Comparison of ENCODE assay signal across 8 cellular contexts in the genomic region with DNA sequence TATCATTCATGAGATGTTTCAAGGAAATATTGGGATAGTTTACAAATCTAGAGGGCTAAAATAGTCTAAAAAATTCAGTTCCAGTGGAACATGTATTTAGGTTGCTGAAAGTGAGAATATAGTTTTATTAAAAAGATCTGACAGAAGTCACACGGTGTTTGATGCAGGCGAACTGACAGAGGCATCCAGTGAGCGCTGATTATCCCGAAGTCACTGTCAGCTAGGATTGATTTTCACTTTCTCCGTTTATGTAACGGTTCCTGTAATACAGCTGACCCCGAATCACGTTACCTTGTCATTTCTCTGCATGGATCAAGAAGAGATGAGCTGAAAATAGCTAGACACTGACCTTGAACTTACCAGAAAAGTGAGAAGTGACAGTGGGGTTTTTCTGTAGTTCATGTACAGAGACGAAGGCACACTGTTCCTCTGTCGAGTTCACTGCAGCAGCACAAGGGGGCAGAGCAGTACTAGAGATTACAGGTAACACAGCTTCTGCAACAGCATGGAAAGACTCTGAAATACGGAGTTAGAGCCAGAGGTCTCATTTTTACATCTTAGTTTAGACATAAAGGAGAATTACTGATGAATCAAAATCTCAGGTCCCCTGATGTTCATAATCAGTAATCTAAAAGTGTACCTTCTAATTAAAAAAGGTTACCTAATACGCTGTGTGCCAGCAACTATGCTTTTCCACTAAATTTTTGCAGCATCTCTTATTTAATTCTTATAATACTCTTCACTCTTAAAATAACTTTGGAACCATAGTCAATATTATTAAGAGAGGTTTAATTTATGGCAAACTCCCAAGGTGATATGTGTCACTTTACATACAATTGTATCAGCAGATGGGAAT. TPM values are rescaled to one million over a fixed set of nuclear protein-coding genes. Genes with fewer than 3 reads are reported as not detected.
DNase-seq lines count a peak whose midpoint lies in the region; ATAC-seq and TF ChIP-seq lines count a peak whose summit lies in the region.

No MANE protein-coding gene starts in this region.

- no peaks in the 10 kb centered on the region for H3K9me3 Mint-ChIP-seq in activated CD8-positive, alpha-beta T cell treated with anti-CD3 and anti-CD28 coated beads for 36 hours

- H3K9me3 ChIP-seq in uterus, result no peaks in the 10 kb centered on the region

- DNase-seq in AG09309 (ENCODE audit: low read depth), result no peak
- DNase-seq in NCI-H345 treated with DMSO at 0.1 percent for 48 hours (lab: John Stamatoyannopoulos, UW; ENCODE audit: unreplicated experiment), result peak; percentile 69
- DNase-seq in activated CD8-positive, alpha-beta T cell treated with anti-CD3 and anti-CD28 coated beads for 36 hours, result peak; percentile 70
- peak; percentile 0 for DNase-seq in epithelial cell of prostate (ENCODE audit: low read depth, low spot score)
- DNase-seq in non-pigmented ciliary epithelial cell (ENCODE audit: low read depth), result peak; percentile 27
- DNase-seq in uterus, result peak in 1 of 2 donors; percentile 18

- CTCF ChIA-PET in activated CD8-positive, alpha-beta T cell treated with anti-CD3 and anti-CD28 coated beads for 36 hours (lab: Charles Lee), result interaction anchor here (0.6 to 10.6 kb wide), 42 partner anchors 9 to 369 kb away, joined by 3 to 169 read pairs (median 5); a partner anchor contains a TSS

- TF ChIP-seq CTCF in AG09309 (IDR thresholded peaks at IDR 0.05; ENCODE audit: control insufficient read depth, insufficient read depth, low read depth, low read length, missing control alignments) (peak; percentile 50), uterus (IDR thresholded peaks at IDR 0.05) (peak in 3 of 4 experiments; percentile 8 to 49 (median 46))
- TF ChIP-seq CTCF in activated CD8-positive, alpha-beta T cell treated with anti-CD3 and anti-CD28 coated beads for 36 hours (IDR thresholded peaks at IDR 0.05), result peak; percentile 82

- H3K27ac ChIP-seq in epithelial cell of prostate (no peak overlapping the region), uterus (no peak overlapping the region)

- no peaks in the 10 kb centered on the region for H3K36me3 ChIP-seq in uterus

- H3K27me3 ChIP-seq in uterus, result no peaks in the 10 kb centered on the region

- ATAC-seq in GM18508 (IDR thresholded peaks at IDR 0.05; ENCODE audit: insufficient read depth, unreplicated experiment) (peak; percentile 47), HG02973 (IDR thresholded peaks at IDR 0.05; ENCODE audit: unreplicated experiment) (peak; percentile 91)
- ATAC-seq in activated CD8-positive, alpha-beta T cell treated with anti-CD3 and anti-CD28 coated beads for 36 hours, result peak; percentile 95

- POLR2A ChIA-PET in activated CD8-positive, alpha-beta T cell treated with anti-CD3 and anti-CD28 coated beads for 36 hours (lab: Charles Lee), result interaction anchor here (0.6 to 1.7 kb wide), 4 partner anchors 31 to 100 kb away, joined by 3 to 12 read pairs (median 3); no protein-coding TSS in a partner anchor

- intact Hi-C loops in activated CD8-positive, alpha-beta T cell treated with anti-CD3 and anti-CD28 coated beads for 36 hours (cut with micrococcal nuclease), result loop anchor here (1.0 to 5.0 kb wide), 3 partner anchors 50 to 97 kb away; no protein-coding TSS in a partner anchor
- intact Hi-C loops in uterus (cut with DNase I; ENCODE audit: low total_unique reads), result no loop called here

- peaks cover 29% of the 10 kb centered on the region for H3K36me3 Mint-ChIP-seq in activated CD8-positive, alpha-beta T cell treated with anti-CD3 and anti-CD28 coated beads for 36 hours (ENCODE audit: low read depth)

- H3K4me3 Mint-ChIP-seq in activated CD8-positive, alpha-beta T cell treated with anti-CD3 and anti-CD28 coated beads for 36 hours, result no peak overlapping the region

- H3K27ac Mint-ChIP-seq in activated CD8-positive, alpha-beta T cell treated with anti-CD3 and anti-CD28 coated beads for 36 hours, result peak overlapping the region; percentile 31

- no peak overlapping the region for H3K4me3 ChIP-seq in AG09309 (ENCODE audit: control insufficient read depth, low read depth, low read length)
- no peak overlapping the region for H3K4me3 ChIP-seq in uterus

- H3K4me1 Mint-ChIP-seq in activated CD8-positive, alpha-beta T cell treated with anti-CD3 and anti-CD28 coated beads for 36 hours (ENCODE audit: low read depth), result peaks cover 79% of the 10 kb centered on the region

- no peaks in the 10 kb centered on the region for H3K27me3 Mint-ChIP-seq in activated CD8-positive, alpha-beta T cell treated with anti-CD3 and anti-CD28 coated beads for 36 hours

- no peaks in the 10 kb centered on the region for H3K4me1 ChIP-seq in uterus

- no peak for TF ChIP-seq POLR2A in uterus (IDR thresholded peaks at IDR 0.05)

RNA-seq across cellular contexts. Expression of a gene that starts 33.0 kb away (rescaled TPM):
- total RNA-seq in activated CD8-positive, alpha-beta T cell treated with anti-CD3 and anti-CD28 coated beads for 36 hours, result 10 to 100 TPM; 71.3 to 72.8 TPM
- total RNA-seq in uterus, result 10 to 100 TPM in 1 of 4 donors, 1 to 10 TPM in 2, under 1 TPM in 1; 0.88 to 28.4 (median 6.6) TPM
